ENCODE assay signal across 8 cellular contexts in genomic region chr6:109008951-109009760, GRCh38.
DNase-seq lines count a peak whose midpoint lies in the region; ATAC-seq and TF ChIP-seq lines count a peak whose summit lies in the region.

No MANE protein-coding gene starts in this region.

- H3K27ac ChIP-seq in SJSA1 (no peak overlapping the region), gastroesophageal sphincter (peak overlapping the region; percentile 94 to 99 (median 98)), neutrophil (peak overlapping the region; percentile 89), subcutaneous abdominal adipose tissue (ENCODE audit: low read depth, low read length) (peak overlapping the region; percentile 74)

- H3K4me1 Mint-ChIP-seq in activated naive CD4-positive, alpha-beta T cell treated with anti-CD3 and anti-CD28 coated beads for 36 hours (ENCODE audit: low read depth), result peaks cover 58% of the 10 kb centered on the region

- H3K9ac ChIP-seq in subcutaneous abdominal adipose tissue (ENCODE audit: low read length in 5 of 5), result peak overlapping the region; percentile 75 to 96 (median 91)

- CTCF ChIA-PET in activated naive CD4-positive, alpha-beta T cell treated with anti-CD3 and anti-CD28 coated beads for 36 hours (lab: Charles Lee), result interaction anchor here (0.6 to 2.3 kb wide), 3 partner anchors 58 to 108 kb away, joined by 3 to 10 read pairs (median 5); no protein-coding TSS in a partner anchor

- ATAC-seq in gastroesophageal sphincter, result peak; percentile 95

- TF ChIP-seq EP300 in gastroesophageal sphincter (IDR thresholded peaks at IDR 0.05), result no peak

- TF ChIP-seq CTCF in gastroesophageal sphincter (IDR thresholded peaks at IDR 0.05) (peak in 3 of 4 experiments; percentile 29 to 73 (median 65)), neutrophil (IDR thresholded peaks at IDR 0.05) (peak; percentile 71)

- H3K36me3 Mint-ChIP-seq in activated naive CD4-positive, alpha-beta T cell treated with anti-CD3 and anti-CD28 coated beads for 36 hours (ENCODE audit: low read depth), result no peaks in the 10 kb centered on the region

- peak overlapping the region; percentile 96 for H3K27ac Mint-ChIP-seq in activated naive CD4-positive, alpha-beta T cell treated with anti-CD3 and anti-CD28 coated beads for 36 hours

- peaks cover 15% of the 10 kb centered on the region for H3K4me1 ChIP-seq in SJSA1 (replicated peaks)
- H3K4me1 ChIP-seq in gastroesophageal sphincter, result peaks cover 5 to 62% (median 5%) of the 10 kb centered on the region in 3 donors
- H3K4me1 ChIP-seq in neutrophil (ENCODE audit: control insufficient read depth in 1 of 2, insufficient read depth in 1 of 2, low read depth in 1 of 2, low read length in 1 of 2), result peaks cover 33 to 36% of the 10 kb centered on the region in 2 experiments
- peaks cover 0 to 31% (median 19%) of the 10 kb centered on the region in 5 donors for H3K4me1 ChIP-seq in subcutaneous abdominal adipose tissue (ENCODE audit: control insufficient read depth in 5 of 5, insufficient read depth in 5 of 5, low read length in 5 of 5)

- DNase-seq in Daoy (ENCODE audit: low read depth) (peak; percentile 94), H7 (peak; percentile 90), M059J (ENCODE audit: low read depth) (peak; percentile 89), SJSA1 (ENCODE audit: low read depth in 1 of 2, low spot score in 2 of 2) (peak; percentile 83 to 89)
- peak; percentile 92 for DNase-seq in activated naive CD4-positive, alpha-beta T cell treated with anti-CD3 and anti-CD28 coated beads for 36 hours

- H3K4me3 Mint-ChIP-seq in activated naive CD4-positive, alpha-beta T cell treated with anti-CD3 and anti-CD28 coated beads for 36 hours, result peak overlapping the region; percentile 95

- H3K27me3 ChIP-seq in H7 (ENCODE audit: control insufficient read depth, insufficient read depth, low read length) (peaks cover 5% of the 10 kb centered on the region; the same call in 1 of the 2 replicates), SJSA1 (replicated peaks) (no peaks in the 10 kb centered on the region), gastroesophageal sphincter (no peaks in the 10 kb centered on the region), neutrophil (no peaks in the 10 kb centered on the region), subcutaneous abdominal adipose tissue (ENCODE audit: control insufficient read depth in 5 of 5, insufficient read depth in 4 of 5, low read length in 5 of 5) (no peaks in the 10 kb centered on the region)

- no peaks in the 10 kb centered on the region for H3K36me3 ChIP-seq in H7 (replicated peaks; ENCODE audit: control insufficient read depth, insufficient read depth, low read length)
- H3K36me3 ChIP-seq in SJSA1, result peaks cover 6% of the 10 kb centered on the region
- no peaks in the 10 kb centered on the region for H3K36me3 ChIP-seq in gastroesophageal sphincter
- H3K36me3 ChIP-seq in neutrophil, result no peaks in the 10 kb centered on the region
- no peaks in the 10 kb centered on the region for H3K36me3 ChIP-seq in subcutaneous abdominal adipose tissue (ENCODE audit: control insufficient read depth in 5 of 5, insufficient read depth in 5 of 5, low read length in 5 of 5)

- intact Hi-C loops in activated naive CD4-positive, alpha-beta T cell treated with anti-CD3 and anti-CD28 coated beads for 36 hours (cut with micrococcal nuclease), result loop anchor here (1.0 to 5.0 kb wide), 13 partner anchors 50 to 1050 kb away; partner anchors contain the start of genes CEP57L1 and SEC63

- no peaks in the 10 kb centered on the region for H3K9me3 Mint-ChIP-seq in activated naive CD4-positive, alpha-beta T cell treated with anti-CD3 and anti-CD28 coated beads for 36 hours

- WGBS in gastroesophageal sphincter (ENCODE audit: low coverage in 1 of 2), 2 donors, result 0% methylated on average over 5 to 7 of the region's 89 CpGs

- H3K9me3 ChIP-seq in SJSA1 (replicated peaks) (no peaks in the 10 kb centered on the region), gastroesophageal sphincter (no peaks in the 10 kb centered on the region), neutrophil (no peaks in the 10 kb centered on the region), subcutaneous abdominal adipose tissue (ENCODE audit: control insufficient read depth in 5 of 5, low read length in 5 of 5) (no peaks in the 10 kb centered on the region)

- peak; percentile 91 to 98 for TF ChIP-seq POLR2A in gastroesophageal sphincter (IDR thresholded peaks at IDR 0.05)

- no peaks in the 10 kb centered on the region for H3K27me3 Mint-ChIP-seq in activated naive CD4-positive, alpha-beta T cell treated with anti-CD3 and anti-CD28 coated beads for 36 hours (ENCODE audit: low read depth)

- H3K4me3 ChIP-seq in H7 (ENCODE audit: insufficient read depth, low read depth, low read length), result peak overlapping the region; percentile 76
- H3K4me3 ChIP-seq in SJSA1, result peak overlapping the region; percentile 87
- H3K4me3 ChIP-seq in gastroesophageal sphincter, result peak overlapping the region; percentile 87 to 98
- peak overlapping the region; percentile 65 to 95 for H3K4me3 ChIP-seq in neutrophil (ENCODE audit: low read depth in 1 of 2, low read length in 1 of 2)
- H3K4me3 ChIP-seq in subcutaneous abdominal adipose tissue (ENCODE audit: low read depth in 1 of 5, low read length in 5 of 5), result peak overlapping the region; percentile 87 to 99 (median 99)
